ENCODE assay signal across 19 cellular contexts in the genomic region with DNA sequence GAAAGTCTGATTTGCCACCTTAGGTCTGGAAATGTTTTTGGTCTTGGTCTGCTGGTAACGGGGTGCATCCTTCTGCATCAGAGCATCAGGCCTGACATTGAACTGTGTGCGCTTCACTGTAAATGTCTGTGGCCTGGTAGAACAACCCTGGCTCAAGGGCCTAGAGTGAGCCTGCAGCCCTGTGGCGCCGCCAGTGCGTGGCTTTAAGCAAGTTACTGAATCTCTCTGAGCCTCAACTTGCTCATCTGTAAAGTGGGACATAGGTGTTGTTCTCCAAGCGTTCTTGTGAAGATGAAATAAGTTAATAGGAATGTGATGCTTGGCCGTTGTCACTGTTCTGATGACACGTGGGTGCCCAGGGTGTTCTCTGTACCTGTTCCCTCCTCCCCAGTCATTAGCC.
DNase-seq lines count a peak whose midpoint lies in the region; ATAC-seq and TF ChIP-seq lines count a peak whose summit lies in the region.
"Had no signal": no experiment of that assay in that cellular context is flagged by ENCODE, and none has a peak within 500 bp of the region (broad histone marks: within the 10 kb centered on the region; RNA-seq: fewer than 3 reads in every experiment).

No MANE protein-coding gene starts in this region.

- H3K79me2 ChIP-seq in trophoblast cell (ENCODE audit: control insufficient read depth, insufficient read depth, low read length, poor library complexity) = no peaks in the 10 kb centered on the region

- H3K27ac Mint-ChIP-seq in WTC11 = 0 out of 2 replicates have a peak overlapping the region, but pooled peaks have one; percentile 60
- peak overlapping the region; percentile 62 for H3K27ac Mint-ChIP-seq in glutamatergic neuron (ENCODE audit: unreplicated experiment)
- H3K27ac Mint-ChIP-seq: CD8-positive, alpha-beta memory T cell; IgD-negative memory B cell had no signal

- peaks cover 83% of the 10 kb centered on the region for H3K4me1 ChIP-seq in BLaER1
- peaks cover 10 to 25% of the 10 kb centered on the region in 2 experiments for H3K4me1 ChIP-seq in trophoblast cell (ENCODE audit: control insufficient read depth in 1 of 2, insufficient read depth in 2 of 2, low read length in 2 of 2)

- H4K12ac ChIP-seq in trophoblast cell (ENCODE audit: low read depth, low read length) = no peak overlapping the region

- no peak overlapping the region for H3K4ac ChIP-seq in trophoblast cell (ENCODE audit: low read depth, low read length)

- H2BK5ac ChIP-seq in trophoblast cell (ENCODE audit: low read depth, low read length, poor library complexity) = no peak overlapping the region

- H4K8ac ChIP-seq in trophoblast cell (ENCODE audit: low read depth, low read length) = no peak overlapping the region

- H2AK5ac ChIP-seq in trophoblast cell (ENCODE audit: low read length) = no peak overlapping the region

- peak overlapping the region; percentile 4 for H3K14ac ChIP-seq in trophoblast cell (ENCODE audit: low read length)

- H2BK120ac ChIP-seq in trophoblast cell (ENCODE audit: insufficient read depth, low read length, poor library complexity) = no peak overlapping the region

- WGBS in trophoblast cell (ENCODE audit: extremely low coverage, insufficient coverage, insufficient read length) = no CpG with 5 or more reads among the region's 8 CpGs

- H3K9ac ChIP-seq in BLaER1 = no peak overlapping the region
- no peak overlapping the region for H3K9ac ChIP-seq in trophoblast cell (ENCODE audit: low read length)
- H3K9ac ChIP-seq: KMS-11 had no signal

- H3K27me3 ChIP-seq in BLaER1 = no peaks in the 10 kb centered on the region
- no peaks in the 10 kb centered on the region for H3K27me3 ChIP-seq in trophoblast cell (ENCODE audit: insufficient read depth, low read length)
- H3K27me3 ChIP-seq: BE2C had no signal

- no peak overlapping the region for H2AFZ ChIP-seq in trophoblast cell (ENCODE audit: insufficient read depth, low read length, poor library complexity)

- H3K27ac ChIP-seq in BLaER1 (peak overlapping the region; percentile 68; the same call in 1 of the 2 replicates), trophoblast cell (ENCODE audit: low read depth, low read length) (no peak overlapping the region)
- H3K27ac ChIP-seq: HL-60, KMS-11 had no signal

- ATAC-seq in WTC11 (no peak), HG03439 (IDR thresholded peaks at IDR 0.05; ENCODE audit: unreplicated experiment) (no peak), GM21447 (IDR thresholded peaks at IDR 0.05; ENCODE audit: unreplicated experiment) (no peak)
- ATAC-seq: GM12878 had no signal

- H3K4me2 ChIP-seq in BLaER1 (peak overlapping the region; percentile 65), trophoblast cell (ENCODE audit: low read length) (no peak overlapping the region)
- H3K4me2 ChIP-seq: KMS-11 had no signal

- H3K27me3 Mint-ChIP-seq in WTC11 (ENCODE audit: low read depth) = no peaks in the 10 kb centered on the region
- H3K27me3 Mint-ChIP-seq in glutamatergic neuron (ENCODE audit: unreplicated experiment) = peaks cover 10% of the 10 kb centered on the region

- H3K36me3 Mint-ChIP-seq in WTC11 (no peaks in the 10 kb centered on the region), glutamatergic neuron (ENCODE audit: unreplicated experiment) (no peaks in the 10 kb centered on the region)
- H3K36me3 Mint-ChIP-seq: CD8-positive, alpha-beta memory T cell had no signal

- no peaks in the 10 kb centered on the region for H3K36me3 ChIP-seq in BLaER1
- no peaks in the 10 kb centered on the region for H3K36me3 ChIP-seq in trophoblast cell (ENCODE audit: control insufficient read depth in 1 of 2, insufficient read depth in 2 of 2, low read length in 2 of 2)
- H3K36me3 ChIP-seq: BE2C, HAP-1 had no signal

- H3K4me1 Mint-ChIP-seq in WTC11 (peaks cover 49% of the 10 kb centered on the region), glutamatergic neuron (ENCODE audit: low read depth, unreplicated experiment) (peaks cover 10% of the 10 kb centered on the region)

- H4K20me1 ChIP-seq in BLaER1 = no peaks in the 10 kb centered on the region

- H3K4me3 Mint-ChIP-seq in WTC11 (no peak overlapping the region), glutamatergic neuron (ENCODE audit: unreplicated experiment) (no peak overlapping the region)
- H3K4me3 Mint-ChIP-seq: CD8-positive, alpha-beta memory T cell; IgD-negative memory B cell had no signal

- H3K9me3 ChIP-seq in BLaER1 (no peaks in the 10 kb centered on the region), trophoblast cell (ENCODE audit: insufficient read depth, low read depth, low read length) (no peaks in the 10 kb centered on the region)
- H3K9me3 ChIP-seq: BE2C, HAP-1 had no signal

- H3K4me3 ChIP-seq in BLaER1 (no peak overlapping the region), trophoblast cell (ENCODE audit: low read depth, low read length) (no peak overlapping the region)
- H3K4me3 ChIP-seq: GM12878, HAP-1 had no signal

- no peaks in the 10 kb centered on the region for H3K9me3 Mint-ChIP-seq in WTC11
- H3K9me3 Mint-ChIP-seq in glutamatergic neuron (ENCODE audit: unreplicated experiment) = peaks cover 5% of the 10 kb centered on the region
- H3K9me3 Mint-ChIP-seq: CD8-positive, alpha-beta memory T cell; IgD-negative memory B cell had no signal

- no peak overlapping the region for H4K91ac ChIP-seq in trophoblast cell (ENCODE audit: low read depth, low read length)

- H2BK12ac ChIP-seq in trophoblast cell (ENCODE audit: low read length) = peak overlapping the region; percentile 10

- TF ChIP-seq CTCF in WTC11 (IDR thresholded peaks at IDR 0.05) (no peak), glutamatergic neuron (IDR thresholded peaks at IDR 0.05; ENCODE audit: partially characterized antibody, unreplicated experiment) (no peak)

- peaks cover 24% of the 10 kb centered on the region for H3K79me1 ChIP-seq in trophoblast cell (ENCODE audit: low read length)

- H3K23ac ChIP-seq in trophoblast cell (ENCODE audit: low read length) = no peak overlapping the region

- H3K18ac ChIP-seq in trophoblast cell (ENCODE audit: low read length) = no peak overlapping the region

- DNase-seq in WTC11 (ENCODE audit: low spot score) = no peak
- no peak for DNase-seq in glutamatergic neuron
- DNase-seq in trophoblast cell = no peak
- no peak for DNase-seq in KG1 (lab: John Stamatoyannopoulos, UW)
- DNase-seq: ACHN; CD8-positive, alpha-beta memory T cell; COR-L47; DMS 273 treated with DMSO at 0.1 percent for 48 hours; DND-41; EL had no signal

- CTCF ChIA-PET in WTC11 (lab: Charles Lee) = interaction anchor here (0.8 to 4.9 kb wide), 5 partner anchors 13 to 176 kb away, joined by 3 to 37 read pairs (median 3); partner anchors contain the start of gene CIBAR2

- POLR2A ChIA-PET in WTC11 (lab: Charles Lee) = no interaction called here

TF ChIP-seq in WTC11, 78 proteins besides CTCF, POLR2A, EP300 and RAD21 (continues in another document):
- TF ChIP-seq RELA (CRISPR knock-in tag; IDR thresholded peaks at IDR 0.05; ENCODE audit: borderline replicate concordance) = no peak
- TF ChIP-seq ZNF425 (CRISPR knock-in tag; conservative IDR thresholded peaks at IDR 0.05) = no peak
- TF ChIP-seq CREB1 (CRISPR knock-in tag; IDR thresholded peaks at IDR 0.05) = no peak
- no peak for TF ChIP-seq NR1H2 (CRISPR knock-in tag; IDR thresholded peaks at IDR 0.05)
- TF ChIP-seq CBFB (CRISPR knock-in tag; IDR thresholded peaks at IDR 0.05; ENCODE audit: low read depth) = no peak
- TF ChIP-seq, protein P1, sequence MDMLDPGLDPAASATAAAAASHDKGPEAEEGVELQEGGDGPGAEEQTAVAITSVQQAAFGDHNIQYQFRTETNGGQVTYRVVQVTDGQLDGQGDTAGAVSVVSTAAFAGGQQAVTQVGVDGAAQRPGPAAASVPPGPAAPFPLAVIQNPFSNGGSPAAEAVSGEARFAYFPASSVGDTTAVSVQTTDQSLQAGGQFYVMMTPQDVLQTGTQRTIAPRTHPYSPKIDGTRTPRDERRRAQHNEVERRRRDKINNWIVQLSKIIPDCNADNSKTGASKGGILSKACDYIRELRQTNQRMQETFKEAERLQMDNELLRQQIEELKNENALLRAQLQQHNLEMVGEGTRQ (CRISPR knock-in tag; IDR thresholded peaks at IDR 0.05) = no peak
- no peak for TF ChIP-seq FOXJ3 (CRISPR knock-in tag; IDR thresholded peaks at IDR 0.05; ENCODE audit: borderline replicate concordance)
